In the genomic region with DNA sequence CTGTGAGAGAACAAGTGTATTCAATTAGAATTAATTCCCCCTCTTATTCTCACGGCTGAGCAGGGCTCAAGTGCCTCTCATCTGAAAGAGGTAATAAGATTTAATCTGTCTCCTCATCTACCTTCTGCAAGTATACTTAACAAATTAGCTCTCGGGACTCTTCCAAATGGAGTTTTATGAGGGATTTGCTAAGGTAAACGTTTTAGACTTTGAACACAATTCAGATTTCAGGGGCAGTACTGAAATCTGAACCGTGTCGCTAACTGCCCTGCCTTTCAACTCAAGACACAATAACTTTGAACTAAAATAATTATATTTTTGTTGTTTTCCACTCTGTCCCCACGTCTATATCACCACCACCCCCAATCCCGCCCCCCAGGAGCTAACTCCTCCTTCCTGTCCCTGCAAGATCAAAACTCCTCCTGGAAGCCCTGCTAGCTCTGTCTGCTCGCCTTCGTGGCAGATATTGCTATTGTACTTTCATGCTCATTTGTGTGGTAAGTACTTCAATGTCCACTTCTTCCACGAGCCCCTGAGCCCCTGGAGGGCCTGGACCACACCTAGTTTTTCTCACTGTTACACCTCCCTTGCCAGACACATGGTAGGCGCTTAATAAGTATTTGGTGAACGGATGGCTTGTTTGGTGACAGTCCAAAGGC, we compare ENCODE assay signal across 8 cellular contexts. TPM values are rescaled to one million over a fixed set of nuclear protein-coding genes. Genes with fewer than 3 reads are reported as not detected.
DNase-seq lines count a peak whose midpoint lies in the region; ATAC-seq, FAIRE-seq and TF ChIP-seq lines count a peak whose summit lies in the region.
"Not testable (repeated sequence)": the region's sequence is repeated elsewhere in the genome, so short reads cannot be mapped to it uniquely, and the experiment has no call there.

No MANE protein-coding gene starts in this region.

- not testable (repeated sequence) for ATAC-seq in activated B cell treated with CpG ODN at 0.5 μM for 24 hours (ENCODE audit: low read depth); mucosa of descending colon

- peak overlapping the region; percentile 90 for H3K4me3 Mint-ChIP-seq in activated B cell treated with CpG ODN at 0.5 μM for 24 hours

- H3K9me3 Mint-ChIP-seq in activated B cell treated with CpG ODN at 0.5 μM for 24 hours, result not testable (repeated sequence)

- H3K27me3 Mint-ChIP-seq in activated B cell treated with CpG ODN at 0.5 μM for 24 hours, result not testable (repeated sequence)

- H3K36me3 ChIP-seq in HAP-1 (replicated peaks); bronchial epithelial cell (ENCODE audit: control insufficient read depth, insufficient read depth, low read length); mucosa of descending colon (ENCODE audit: low read depth); small intestine (ENCODE audit: control insufficient read depth in 2 of 2, insufficient read depth in 2 of 2, low read length in 2 of 2): not testable (repeated sequence)

- not testable (repeated sequence) for H3K4me1 ChIP-seq in HAP-1; mucosa of descending colon (ENCODE audit: low read depth); small intestine (ENCODE audit: control insufficient read depth in 2 of 2, insufficient read depth in 1 of 2, low read depth in 1 of 2, low read length in 1 of 2)

- in situ Hi-C loops in HAP-1 (cut with MboI; ENCODE audit: low sequenced_read_pairs), result not testable (repeated sequence)

- TF ChIP-seq CTCF in AG04450 (IDR thresholded peaks at IDR 0.05; ENCODE audit: low read depth, low read length); activated B cell treated with CpG ODN at 0.5 μM for 24 hours (IDR thresholded peaks at IDR 0.05); bronchial epithelial cell (IDR thresholded peaks at IDR 0.05; ENCODE audit: insufficient read depth, low read length, severe bottlenecking); mucosa of descending colon (IDR thresholded peaks at IDR 0.05): not testable (repeated sequence)

- intact Hi-C loops in activated B cell treated with CpG ODN at 0.5 μM for 24 hours (cut with micrococcal nuclease), result loop anchor here (5.0 kb wide), 4 partner anchors 472 to 1757 kb away; a partner anchor contains a TSS
- intact Hi-C loops in mucosa of descending colon (cut with DNase I, micrococcal nuclease), result not testable (repeated sequence)

- CTCF ChIA-PET in AG04450 (lab: Charles Lee), result interaction anchor here (1.1 kb wide), 1 partner anchor 148 kb away, joined by 3 read pairs; no protein-coding TSS in a partner anchor
- CTCF ChIA-PET in activated B cell treated with CpG ODN at 0.5 μM for 24 hours (lab: Charles Lee), result not testable (repeated sequence)

- not testable (repeated sequence) for FAIRE-seq in bronchial epithelial cell (lab: Jason Lieb, UNC); small intestine (lab: Jason Lieb, UNC)

- H3K27me3 ChIP-seq in AG04450 (ENCODE audit: control insufficient read depth, insufficient read depth, low read length); HAP-1 (ENCODE audit: low read depth); bronchial epithelial cell (ENCODE audit: control insufficient read depth, insufficient read depth, low read length); small intestine (ENCODE audit: control insufficient read depth in 2 of 2, insufficient read depth in 2 of 2, low read length in 2 of 2): not testable (repeated sequence)

- peak overlapping the region; percentile 90 for H3K27ac Mint-ChIP-seq in activated B cell treated with CpG ODN at 0.5 μM for 24 hours

- H3K4me3 ChIP-seq in AG04450 (ENCODE audit: low read depth, low read length), result peak overlapping the region; percentile 65
- peak overlapping the region; percentile 57 for H3K4me3 ChIP-seq in HAP-1
- peak overlapping the region; percentile 59 for H3K4me3 ChIP-seq in bronchial epithelial cell (ENCODE audit: low read depth, low read length)
- H3K4me3 ChIP-seq in mucosa of descending colon, result peak overlapping the region; percentile 56
- H3K4me3 ChIP-seq in small intestine (ENCODE audit: low read depth in 1 of 2, low read length in 2 of 2), result peak overlapping the region; percentile 35 to 68

- DNase-seq in AG04450 (ENCODE audit: low read depth, low spot score); activated B cell treated with CpG ODN at 0.5 μM for 24 hours: not testable (repeated sequence)
- DNase-seq in HAP-1 (ENCODE audit: low spot score in 2 of 2) (peak in 1 of 2 experiments; percentile 35), NCI-H2171 treated with DMSO at 0.1 percent for 48 hours (lab: John Stamatoyannopoulos, UW) (peak; percentile 75), bronchial epithelial cell (ENCODE audit: low read depth) (peak; percentile 29), glomerular visceral epithelial cell (ENCODE audit: extremely low spot score) (peak; percentile 24), mucosa of descending colon (peak in 1 of 3 donors; percentile 58), small intestine (peak; percentile 47)

- H3K27ac ChIP-seq in AG04450 (ENCODE audit: low read depth, low read length), result peak overlapping the region; percentile 57
- H3K27ac ChIP-seq in small intestine (ENCODE audit: low read depth in 1 of 2, low read length in 1 of 2), result peak overlapping the region; percentile 94

- H3K36me3 Mint-ChIP-seq in activated B cell treated with CpG ODN at 0.5 μM for 24 hours (ENCODE audit: low read depth), result not testable (repeated sequence)

- POLR2A ChIA-PET in AG04450 (lab: Yijun Ruan, JAX); activated B cell treated with CpG ODN at 0.5 μM for 24 hours (lab: Charles Lee): not testable (repeated sequence)

- H3K4me1 Mint-ChIP-seq in activated B cell treated with CpG ODN at 0.5 μM for 24 hours, result peaks cover 11% of the 10 kb centered on the region

- 7 to 15% (median 8%) methylated on average over 12 of the region's 12 CpGs for WGBS in small intestine, 3 donors

- H3K9me3 ChIP-seq in AG04450 (ENCODE audit: control insufficient read depth, insufficient read depth, low read length); HAP-1; mucosa of descending colon; small intestine (ENCODE audit: control insufficient read depth, low read depth): not testable (repeated sequence)

RNA-seq across cellular contexts. Expression of a gene that starts 54.1 kb away (rescaled TPM):
- not detected in 2 replicates for polyA plus RNA-seq in AG04450 (2011; rRNA removed)
- not detected in 2 replicates for polyA minus RNA-seq in AG04450 (2011; rRNA and poly(A)+ RNA removed)
- total RNA-seq in activated B cell treated with CpG ODN at 0.5 μM for 24 hours, result not detected in 2 replicates
- 0.13 TPM in 1 of 2 replicates, not detected in the other for total RNA-seq in bronchial epithelial cell
- under 1 TPM in 1 of 3 donors, not detected in 2; 0.22 TPM for total RNA-seq in mucosa of descending colon
- polyA plus RNA-seq in small intestine, result under 1 TPM in 1 of 3 donors, not detected in 2; 0.06 TPM
